In the genomic region with DNA sequence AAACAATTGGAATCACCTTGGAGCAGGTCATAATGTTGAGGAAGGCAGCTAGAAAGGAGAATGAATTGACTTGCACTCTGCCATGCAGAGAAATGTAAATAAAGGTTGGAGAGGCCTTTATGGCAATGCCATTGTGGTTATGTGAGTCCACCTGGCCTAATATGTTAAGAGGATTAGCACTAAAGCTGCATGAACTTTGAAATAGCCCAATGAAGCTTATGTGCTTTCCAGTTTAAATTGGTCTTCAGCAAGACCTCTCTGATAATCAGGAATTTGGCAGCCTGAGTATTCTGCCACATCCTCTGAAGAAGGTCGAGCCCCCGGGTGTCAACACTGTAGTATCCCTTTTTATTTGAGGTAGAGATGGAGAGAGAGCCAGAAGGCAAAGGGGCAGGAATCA, we compare ENCODE assay signal across 12 cellular contexts.
DNase-seq lines count a peak whose midpoint lies in the region; TF ChIP-seq lines count a peak whose summit lies in the region.
"Had no signal": no experiment of that assay in that cellular context is flagged by ENCODE, and none has a peak within 500 bp of the region (broad histone marks: within the 10 kb centered on the region; RNA-seq: fewer than 3 reads in every experiment).

No MANE protein-coding gene starts in this region.

- H3K4me1 Mint-ChIP-seq in nephron progenitor cell = peaks cover 42% of the 10 kb centered on the region
- no peaks in the 10 kb centered on the region for H3K4me1 Mint-ChIP-seq in activated CD4-positive, alpha-beta T cell treated with anti-CD3 and anti-CD28 coated beads, Interleukin-2, amount 10 ng/mL, durations not matched to agents 24 days and 14 days

- peaks cover 48% of the 10 kb centered on the region for H3K36me3 Mint-ChIP-seq in nephron progenitor cell (ENCODE audit: low read depth)
- H3K36me3 Mint-ChIP-seq in activated CD4-positive, alpha-beta T cell treated with anti-CD3 and anti-CD28 coated beads, Interleukin-2, amount 10 ng/mL, durations not matched to agents 24 days and 14 days (ENCODE audit: low read depth) = no peaks in the 10 kb centered on the region
- H3K36me3 Mint-ChIP-seq: activated CD4-positive, alpha-beta memory T cell treated with anti-CD3 and anti-CD28 coated beads for 36 hours had no signal

- H3K36me3 ChIP-seq in SJCRH30 = no peaks in the 10 kb centered on the region

- no peaks in the 10 kb centered on the region for H3K9me3 ChIP-seq in SJCRH30 (replicated peaks)

- peak overlapping the region; percentile 11 for H3K4me3 Mint-ChIP-seq in nephron progenitor cell
- H3K4me3 Mint-ChIP-seq in activated CD4-positive, alpha-beta T cell treated with anti-CD3 and anti-CD28 coated beads, Interleukin-2, amount 10 ng/mL, durations not matched to agents 24 days and 14 days = no peak overlapping the region
- H3K4me3 Mint-ChIP-seq: activated CD4-positive, alpha-beta memory T cell treated with anti-CD3 and anti-CD28 coated beads for 36 hours had no signal

- H3K9me3 Mint-ChIP-seq in nephron progenitor cell = peaks cover 50% of the 10 kb centered on the region
- no peaks in the 10 kb centered on the region for H3K9me3 Mint-ChIP-seq in activated CD4-positive, alpha-beta T cell treated with anti-CD3 and anti-CD28 coated beads, Interleukin-2, amount 10 ng/mL, durations not matched to agents 24 days and 14 days

- no peak overlapping the region for H3K4me3 ChIP-seq in SJCRH30

- DNase-seq in DMS79 (lab: John Stamatoyannopoulos, UW) (peak; percentile 79), NCI-H2029 treated with DMSO at 0.1 percent for 48 hours (lab: John Stamatoyannopoulos, UW) (peak; percentile 21), SJCRH30 (peak; percentile 32 to 66), nephron progenitor cell (no peak), superior temporal gyrus (ENCODE audit: extremely low spot score) (no peak), activated T-cell treated with anti-CD3 and anti-CD28 coated beads for 4 hours (no peak)
- DNase-seq in stimulated activated CD4-positive, alpha-beta T cell treated with anti-CD3 and anti-CD28 coated beads, Interleukin-4, amount 100 ng/mL, for 1 hour = no peak
- no peak for DNase-seq in activated CD4-positive, alpha-beta T cell treated with anti-CD3 and anti-CD28 coated beads, Interleukin-2, amount 10 ng/mL, durations not matched to agents 24 days and 14 days
- DNase-seq: activated CD4-positive, alpha-beta memory T cell treated with anti-CD3 and anti-CD28 coated beads for 36 hours; amniotic stem cell; NCI-H187; OCI-M1 had no signal

- peaks cover 34% of the 10 kb centered on the region for H3K4me1 ChIP-seq in SJCRH30

- peak overlapping the region; percentile 95 for H3K27ac ChIP-seq in SJCRH30

- H3K27me3 ChIP-seq in SJCRH30 = no peaks in the 10 kb centered on the region

- no peaks in the 10 kb centered on the region for H3K27me3 Mint-ChIP-seq in nephron progenitor cell (ENCODE audit: low read depth, poor library complexity)
- no peaks in the 10 kb centered on the region for H3K27me3 Mint-ChIP-seq in activated CD4-positive, alpha-beta T cell treated with anti-CD3 and anti-CD28 coated beads, Interleukin-2, amount 10 ng/mL, durations not matched to agents 24 days and 14 days
- H3K27me3 Mint-ChIP-seq: activated CD4-positive, alpha-beta memory T cell treated with anti-CD3 and anti-CD28 coated beads for 36 hours had no signal

- intact Hi-C loops in activated CD4-positive, alpha-beta T cell treated with anti-CD3 and anti-CD28 coated beads, Interleukin-2, amount 10 ng/mL, durations not matched to agents 24 days and 14 days (cut with micrococcal nuclease) = no loop called here

- no peak for TF ChIP-seq CTCF in nephron progenitor cell (IDR thresholded peaks at IDR 0.05)

- H3K27ac Mint-ChIP-seq in nephron progenitor cell = peak overlapping the region; percentile 96
- H3K27ac Mint-ChIP-seq in activated CD4-positive, alpha-beta T cell treated with anti-CD3 and anti-CD28 coated beads, Interleukin-2, amount 10 ng/mL, durations not matched to agents 24 days and 14 days = no peak overlapping the region
- H3K27ac Mint-ChIP-seq: activated CD4-positive, alpha-beta memory T cell treated with anti-CD3 and anti-CD28 coated beads for 36 hours had no signal

Comparison
In these comparisons a context has a peak if more than half of its experiments do, and no peak if none do; other contexts are left out.
1. DNase-seq: peak in DMS79 (single experiment), NCI-H2029 treated with DMSO at 0.1 percent for 48 hours (single experiment) and SJCRH30 (2 of 2); none in nephron progenitor cell (single experiment), stimulated activated CD4-positive, alpha-beta T cell treated with anti-CD3 and anti-CD28 coated beads, Interleukin-4, amount 100 ng/mL, for 1 hour (single experiment), superior temporal gyrus (single experiment), activated T-cell treated with anti-CD3 and anti-CD28 coated beads for 4 hours (single experiment) and activated CD4-positive, alpha-beta T cell treated with anti-CD3 and anti-CD28 coated beads, Interleukin-2, amount 10 ng/mL, durations not matched to agents 24 days and 14 days (single experiment).